In the genomic region with DNA sequence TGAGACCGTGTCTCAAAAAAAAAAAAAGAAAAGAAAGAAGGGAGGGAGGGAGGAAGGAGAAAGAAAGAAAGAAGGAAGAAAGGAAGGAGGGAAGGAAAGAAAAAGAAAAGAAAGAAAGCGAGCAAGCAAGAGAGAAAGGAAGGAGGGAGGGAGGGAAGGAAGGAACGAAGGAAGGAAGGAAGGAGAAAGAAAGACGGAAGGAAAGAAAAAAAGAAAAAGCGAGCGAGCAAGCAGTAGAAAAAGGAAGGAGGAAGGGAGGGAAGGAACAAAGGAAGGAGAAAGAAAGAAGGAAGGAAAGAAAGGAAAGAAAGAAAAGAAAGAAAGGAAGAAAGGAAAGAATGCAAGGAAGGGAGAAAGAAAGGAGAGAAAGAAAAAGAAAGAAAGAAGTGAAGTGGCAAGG, we compare ENCODE assay signal across 33 cellular contexts.
"Had no signal": no experiment of that assay in that cellular context is flagged by ENCODE, and none has a peak within 500 bp of the region (broad histone marks: within the 10 kb centered on the region; RNA-seq: fewer than 3 reads in every experiment).

No MANE protein-coding gene starts in this region.

- H3K36me3 ChIP-seq: adrenal gland, ascending aorta, brain microvascular endothelial cell, breast epithelium, cardiac muscle cell had no signal

- ATAC-seq: activated naive CD4-positive, alpha-beta T cell treated with anti-CD3 and anti-CD28 coated beads, Interleukin-2, amount 50 U/mL, for 72 hours; activated naive CD8-positive, alpha-beta T cell treated with anti-CD3 and anti-CD28 coated beads, Interleukin-2, amount 50 U/mL, for 24 hours; activated T-cell treated with anti-CD3 and anti-CD28 coated beads, Interleukin-2, amount 50 U/mL, for 4 hours; activated T-cell treated with anti-CD3 and anti-CD28 coated beads, Interleukin-2, amount 50 U/mL, for 72 hours; activated T-helper 17 cell treated with anti-CD3 and anti-CD28 coated beads, Interleukin-2, amount 50 U/mL, for 72 hours; body of pancreas had no signal

- H3K27ac ChIP-seq: adrenal gland, ascending aorta, body of pancreas, brain microvascular endothelial cell, breast epithelium, cardiac muscle cell had no signal

- H3K4me3 ChIP-seq: adrenal gland, ascending aorta, body of pancreas, breast epithelium, cardiac muscle cell had no signal

- H3K27me3 ChIP-seq: adrenal gland, ascending aorta, body of pancreas, brain microvascular endothelial cell, breast epithelium had no signal

- H3K9me3 ChIP-seq: adrenal gland, ascending aorta, body of pancreas had no signal

- FAIRE-seq: astrocyte, bronchial epithelial cell had no signal

- DNase-seq: activated effector memory CD4-positive, alpha-beta T cell treated with anti-CD3 and anti-CD28 coated beads, Interleukin-2, amount 50 U/mL, for 16 hours; activated effector memory CD4-positive, alpha-beta T cell treated with Interleukin-2 at 50 U/mL for 16 hours; activated gamma-delta T cell; activated gamma-delta T cell treated with Interleukin-2 at 50 U/mL for 16 hours; activated naive CD4-positive, alpha-beta T cell; activated naive CD4-positive, alpha-beta T cell treated with anti-CD3 and anti-CD28 coated beads for 36 hours; activated naive CD4-positive, alpha-beta T cell treated with anti-CD3 and anti-CD28 coated beads, Interleukin-2, amount 10 ng/mL, durations not matched to agents 7 days and 5 days; activated naive CD4-positive, alpha-beta T cell treated with anti-CD3 and anti-CD28 coated beads, Interleukin-2, amount 50 U/mL, for 16 hours; activated naive CD4-positive, alpha-beta T cell treated with Interleukin-2 at 50 U/mL for 16 hours; activated naive CD8-positive, alpha-beta T cell treated with anti-CD3 and anti-CD28 coated beads for 36 hours; activated naive CD8-positive, alpha-beta T cell treated with anti-CD3 and anti-CD28 coated beads, Interleukin-2, amount 10 ng/mL, durations not matched to agents 7 days and 5 days; activated naive CD8-positive, alpha-beta T cell treated with anti-CD3 and anti-CD28 coated beads, Interleukin-2, amount 50 U/mL, for 24 hours; activated T-cell treated with anti-CD3 and anti-CD28 coated beads, Interleukin-2, amount 50 U/mL, for 24 hours; activated T-cell treated with anti-CD3 and anti-CD28 coated beads, Interleukin-2, amount 50 U/mL, for 4 hours; activated T-cell treated with anti-CD3 and anti-CD28 coated beads, Interleukin-2, amount 50 U/mL, for 48 hours; activated T-cell treated with anti-CD3 and anti-CD28 coated beads, Interleukin-2, amount 50 U/mL, for 72 hours; adrenal gland; amniotic stem cell; amygdala; anterior cingulate cortex; aorta; body of pancreas; brain microvascular endothelial cell; caudate nucleus; central memory CD4-positive, alpha-beta T cell; cerebellar nuclear complex had no signal

- H3K4me1 ChIP-seq: adrenal gland, ascending aorta, body of pancreas, breast epithelium had no signal
